In the genomic region with DNA sequence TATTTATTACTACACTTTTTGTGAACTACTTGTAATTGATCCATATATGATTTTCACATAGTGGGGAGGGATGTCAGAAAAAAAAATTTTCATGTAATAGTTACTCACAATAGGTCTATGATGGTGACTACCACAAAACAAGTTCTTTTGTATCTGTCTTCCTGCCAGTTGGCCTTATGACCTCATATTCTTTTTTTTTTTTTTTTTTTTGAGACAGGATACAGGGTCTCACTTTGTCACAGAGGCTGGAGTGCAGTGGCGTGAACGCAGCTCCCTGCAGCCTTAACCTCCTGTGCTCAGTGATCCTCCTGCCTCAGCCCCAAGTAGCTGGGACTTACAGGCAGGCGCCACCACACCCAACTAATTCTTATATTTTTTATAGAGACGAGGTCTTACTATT, we compare ENCODE assay signal across 24 cellular contexts.
"Had no signal": no experiment of that assay in that cellular context is flagged by ENCODE, and none has a peak within 500 bp of the region (broad histone marks: within the 10 kb centered on the region; RNA-seq: fewer than 3 reads in every experiment).

No MANE protein-coding gene starts in this region.

- H3K4me3 Mint-ChIP-seq: activated CD4-positive, alpha-beta T cell treated with anti-CD3 and anti-CD28 coated beads, Interleukin-2, amount 10 ng/mL, durations not matched to agents 7 days and 5 days; neural crest cell; T-cell had no signal

- H3K9me3 ChIP-seq: adrenal gland, prostate gland, right atrium auricular region, stomach, testis, upper lobe of left lung had no signal

- H3K27me3 ChIP-seq: adrenal gland, right atrium auricular region, stomach, testis, upper lobe of left lung had no signal

- H3K27me3 Mint-ChIP-seq: activated CD4-positive, alpha-beta T cell treated with anti-CD3 and anti-CD28 coated beads, Interleukin-2, amount 10 ng/mL, durations not matched to agents 7 days and 5 days; T-cell had no signal

- H3K4me1 ChIP-seq: prostate gland, right atrium auricular region, testis, upper lobe of left lung had no signal

- H3K4me3 ChIP-seq: adrenal gland, lung, prostate gland, right atrium auricular region, skin epidermis, stomach, testis, upper lobe of left lung had no signal

- DNase-seq: activated CD4-positive, alpha-beta T cell treated with anti-CD3 and anti-CD28 coated beads, Interleukin-2, amount 10 ng/mL, durations not matched to agents 7 days and 5 days; activated CD4-positive, CD25-positive, alpha-beta regulatory T cell; activated CD8-positive, alpha-beta memory T cell treated with anti-CD3 and anti-CD28 coated beads for 24 hours; activated CD8-positive, alpha-beta memory T cell treated with anti-CD3 and anti-CD28 coated beads, Interleukin-2, amount 50 U/mL, for 48 hours; activated naive CD4-positive, alpha-beta T cell treated with anti-CD3 and anti-CD28 coated beads, Interleukin-2, amount 50 U/mL, for 16 hours; cerebellar nuclear complex; cortex of kidney; foreskin melanocyte; hypothalamus; islet precursor cell; midbrain; stomach; T-cell; testis; upper lobe of left lung had no signal

- H3K9me3 Mint-ChIP-seq: activated CD4-positive, alpha-beta T cell treated with anti-CD3 and anti-CD28 coated beads, Interleukin-2, amount 10 ng/mL, durations not matched to agents 7 days and 5 days; neural crest cell; T-cell had no signal

- H3K36me3 ChIP-seq: prostate gland had no signal

- H3K4me1 Mint-ChIP-seq: neural crest cell had no signal

- H3K27ac ChIP-seq: prostate gland, right atrium auricular region, skin epidermis, stomach, testis, upper lobe of left lung had no signal

- H3K27ac Mint-ChIP-seq: activated CD4-positive, alpha-beta T cell treated with anti-CD3 and anti-CD28 coated beads, Interleukin-2, amount 10 ng/mL, durations not matched to agents 7 days and 5 days; T-cell had no signal

- ATAC-seq: left lobe of liver, SK-N-SH treated with all-trans-retinoic acid at 6 μM for 48 hours, T-cell had no signal

- FAIRE-seq: bronchial epithelial cell had no signal
